In genomic region chr20:661474-662288, GRCh38 we compare ENCODE assay signal across 1 cellular context.
TF ChIP-seq lines count a peak whose summit lies in the region.

No MANE protein-coding gene starts in this region.

TF ChIP-seq in A549, 52 proteins besides CTCF, POLR2A, EP300 and RAD21 (continued from another document):
- no peak for TF ChIP-seq EHMT2 (IDR thresholded peaks at IDR 0.05; ENCODE audit: low read depth)
- TF ChIP-seq FOSL2 (IDR thresholded peaks at IDR 0.05) = no peak
- TF ChIP-seq FOSL2 (CRISPR knock-in tag; IDR thresholded peaks at IDR 0.05) = no peak
